In the genomic region with DNA sequence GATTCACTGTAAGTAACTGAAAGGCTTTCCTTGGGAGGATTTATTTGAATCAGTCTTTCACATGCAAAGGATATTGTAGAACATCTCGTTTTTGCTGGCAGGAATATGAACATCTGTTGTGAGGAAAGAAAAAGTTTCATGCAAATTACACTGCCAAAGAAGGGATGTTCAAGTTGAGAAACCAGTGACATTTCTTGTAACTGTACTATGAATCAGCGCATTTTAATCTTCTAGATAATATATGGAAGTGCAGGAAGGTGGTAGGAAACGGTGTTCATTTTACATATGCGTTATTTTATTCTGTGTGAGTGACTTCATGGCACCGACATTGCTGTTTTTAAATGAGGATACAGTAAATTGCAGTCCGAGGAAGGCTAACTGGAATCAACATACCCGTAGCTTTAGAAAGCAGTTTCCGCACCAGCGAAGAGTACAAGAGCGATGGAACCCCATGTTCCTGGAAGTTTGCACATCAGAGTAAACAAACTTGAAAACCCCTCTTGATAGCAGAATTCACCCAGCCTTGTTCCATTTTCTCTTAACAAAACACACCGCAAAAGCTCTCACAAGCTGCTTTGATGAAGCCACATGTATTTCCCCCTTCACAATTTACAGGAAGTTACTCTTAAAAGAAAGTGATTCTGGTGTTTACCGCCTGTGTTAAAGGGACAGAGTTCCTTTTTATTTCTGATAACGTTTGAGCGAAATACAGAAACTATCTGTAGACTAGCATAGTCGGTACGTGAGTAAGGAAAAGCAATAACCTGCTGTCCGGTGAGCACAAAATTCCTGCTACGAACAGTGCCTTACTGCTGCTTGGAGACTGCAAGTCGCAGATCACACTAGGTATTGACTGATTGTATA, we compare ENCODE assay signal across 8 cellular contexts. TPM values are rescaled to one million over a fixed set of nuclear protein-coding genes. Genes with fewer than 3 reads are reported as not detected.
A peak's percentile ranks its signal among the peaks of the same experiment; 100 is the strongest.
DNase-seq lines count a peak whose midpoint lies in the region; ATAC-seq, FAIRE-seq and TF ChIP-seq lines count a peak whose summit lies in the region.

No MANE protein-coding gene starts in this region.

- H3K4me3 ChIP-seq in HFF-Myc (replicated peaks; ENCODE audit: low read depth, low read length) (peak overlapping the region; percentile 48), NB4 (ENCODE audit: low read depth, low read length) (peak overlapping the region; percentile 81), foreskin fibroblast (ENCODE audit: low read depth in 1 of 2, low read length in 2 of 2) (peak overlapping the region; percentile 40 to 71), rectal smooth muscle tissue (ENCODE audit: low read length) (peak overlapping the region; percentile 65)

- no peak for TF ChIP-seq POLR2A in NB4 (IDR thresholded peaks at IDR 0.05; ENCODE audit: extremely low read depth, insufficient read length)

- no peaks in the 10 kb centered on the region for H3K4me1 ChIP-seq in rectal smooth muscle tissue (ENCODE audit: control insufficient read depth, insufficient read depth, low read length)

- H3K36me3 ChIP-seq in rectal smooth muscle tissue (ENCODE audit: control insufficient read depth, insufficient read depth, low read length) = no peaks in the 10 kb centered on the region

- peak; percentile 37 for ATAC-seq in activated T-helper 17 cell treated with anti-CD3 and anti-CD28 coated beads, Interleukin-2, amount 50 U/mL, for 72 hours (replicated peaks)

- peak overlapping the region; percentile 90 for H3K4me3 Mint-ChIP-seq in activated T-helper 17 cell treated with anti-CD3 and anti-CD28 coated beads, Interleukin-2, amount 50 U/mL, for 72 hours

- H3K36me3 Mint-ChIP-seq in activated T-helper 17 cell treated with anti-CD3 and anti-CD28 coated beads, Interleukin-2, amount 50 U/mL, for 72 hours (ENCODE audit: low read depth) = peaks cover 100% of the 10 kb centered on the region

- peak; percentile 98 for FAIRE-seq in GM18507 (lab: Jason Lieb, UNC)

- H3K27ac ChIP-seq in rectal smooth muscle tissue (ENCODE audit: low read depth, low read length) = peak overlapping the region; percentile 50

- no peak for TF ChIP-seq CTCF in HFF-Myc (IDR thresholded peaks at IDR 0.05; ENCODE audit: low read depth, low read length, missing control alignments)
- no peak for TF ChIP-seq CTCF in NB4 (IDR thresholded peaks at IDR 0.05; ENCODE audit: low read depth, low read length)
- TF ChIP-seq CTCF in foreskin fibroblast (IDR thresholded peaks at IDR 0.05; ENCODE audit: low read depth, low read length) = no peak

- H3K9me3 Mint-ChIP-seq in activated T-helper 17 cell treated with anti-CD3 and anti-CD28 coated beads, Interleukin-2, amount 50 U/mL, for 72 hours = no peaks in the 10 kb centered on the region

- DNase-seq in GM18507 (ENCODE audit: extremely low spot score, insufficient read length, low read depth) = no peak
- no peak for DNase-seq in HFF-Myc (ENCODE audit: extremely low read depth, low read depth)
- DNase-seq in NB4 (ENCODE audit: low read depth) = peak; percentile 77
- DNase-seq in foreskin fibroblast = peak; percentile 63 to 80
- DNase-seq in NCI-H1105 treated with DMSO at 0.1 percent for 48 hours (lab: John Stamatoyannopoulos, UW) = no peak
- DNase-seq in NCI-H524 (lab: John Stamatoyannopoulos, UW) = no peak

- H3K27me3 ChIP-seq in rectal smooth muscle tissue (ENCODE audit: control insufficient read depth, insufficient read depth, low read length) = no peaks in the 10 kb centered on the region

- peak overlapping the region; percentile 95 for H3K27ac Mint-ChIP-seq in activated T-helper 17 cell treated with anti-CD3 and anti-CD28 coated beads, Interleukin-2, amount 50 U/mL, for 72 hours

- H3K4me1 Mint-ChIP-seq in activated T-helper 17 cell treated with anti-CD3 and anti-CD28 coated beads, Interleukin-2, amount 50 U/mL, for 72 hours = peaks cover 27% of the 10 kb centered on the region

- H3K9ac ChIP-seq in rectal smooth muscle tissue (ENCODE audit: low read length) = peak overlapping the region; percentile 13

- no peaks in the 10 kb centered on the region for H3K27me3 Mint-ChIP-seq in activated T-helper 17 cell treated with anti-CD3 and anti-CD28 coated beads, Interleukin-2, amount 50 U/mL, for 72 hours

RNA-seq across cellular contexts. Expression of gene PRDM1, which starts 11.5 kb away (rescaled TPM):
- total RNA-seq in activated T-helper 17 cell treated with anti-CD3 and anti-CD28 coated beads, Interleukin-2, amount 50 U/mL, for 72 hours = 100 to 1,000 TPM; 138 to 149 TPM

Comparison
In these comparisons a context has a peak if more than half of its experiments do, and no peak if none do; other contexts are left out.
1. DNase-seq: peak in NB4 (single experiment) and foreskin fibroblast (2 of 2); none in GM18507 (single experiment), HFF-Myc (single experiment), NCI-H1105 treated with DMSO at 0.1 percent for 48 hours (single experiment) and NCI-H524 (0 of 2).
2. Peak in every context shown above with its lines, with median percentiles within 50 percentile points of each other: H3K4me3 ChIP-seq.